ENCODE assay signal across 11 cellular contexts in the genomic region with DNA sequence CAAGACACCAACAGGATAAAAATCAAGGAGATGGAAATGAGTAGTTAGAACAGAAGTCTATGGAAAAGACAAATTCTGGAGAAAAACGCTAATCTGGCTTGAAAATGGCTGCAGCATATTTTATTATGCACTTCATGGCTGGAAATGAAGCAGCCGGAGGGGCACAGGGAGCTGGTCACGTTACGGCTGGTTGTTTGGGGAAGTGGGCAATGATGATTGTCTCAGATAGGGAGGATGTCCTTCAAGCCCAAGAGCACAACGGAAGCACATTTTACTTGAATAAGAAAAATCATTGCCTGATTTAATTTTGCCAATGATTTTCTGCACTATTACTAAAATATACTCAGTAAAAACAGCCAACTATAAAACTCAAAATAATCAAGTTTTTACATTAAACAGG. TPM values are rescaled to one million over a fixed set of nuclear protein-coding genes. Genes with fewer than 3 reads are reported as not detected.
"Had no signal": no experiment of that assay in that cellular context is flagged by ENCODE, and none has a peak within 500 bp of the region (broad histone marks: within the 10 kb centered on the region; RNA-seq: fewer than 3 reads in every experiment).

No MANE protein-coding gene starts in this region.

- H3K27me3 ChIP-seq: esophagus muscularis mucosa, ovary had no signal

- H3K4me3 ChIP-seq: esophagus muscularis mucosa, ovary had no signal

- H3K27ac ChIP-seq: esophagus muscularis mucosa, ovary had no signal

- H3K9me3 ChIP-seq: esophagus muscularis mucosa, ovary had no signal

- H3K4me1 ChIP-seq: esophagus muscularis mucosa had no signal

- H3K36me3 ChIP-seq: esophagus muscularis mucosa, ovary had no signal

- DNase-seq: activated CD4-positive, alpha-beta T cell treated with anti-CD3 and anti-CD28 coated beads for 48 hours; activated CD8-positive, alpha-beta memory T cell treated with anti-CD3 and anti-CD28 coated beads, Interleukin-2, amount 50 U/mL, for 48 hours; activated CD8-positive, alpha-beta T cell treated with anti-CD3 and anti-CD28 coated beads, Interleukin-2, amount 10 ng/mL, durations not matched to agents 7 days and 5 days; activated naive CD8-positive, alpha-beta T cell treated with anti-CD3 and anti-CD28 coated beads, Interleukin-2, amount 10 ng/mL, durations not matched to agents 7 days and 5 days; foreskin fibroblast; nephron progenitor cell; ovary; stimulated activated CD4-positive, alpha-beta T cell treated with anti-CD3 and anti-CD28 coated beads, Interleukin-4, amount 100 ng/mL, for 1 hour; stimulated activated CD8-positive, alpha-beta memory T cell treated with anti-CD3 and anti-CD28 coated beads, Interleukin-4, amount 100 ng/mL, for 48 hours; stimulated activated naive CD8-positive, alpha-beta T cell treated with anti-CD3 and anti-CD28 coated beads, Interleukin-15, Interleukin-2, amounts not matched to agents 100 U/mL and 50 U/mL, for 24 hours had no signal

RNA-seq across cellular contexts. Expression of gene MAPK10, which starts 27.2 kb away (rescaled TPM):
- total RNA-seq: activated CD8-positive, alpha-beta T cell treated with anti-CD3 and anti-CD28 coated beads, Interleukin-2, amount 10 ng/mL, durations not matched to agents 7 days and 5 days; activated naive CD8-positive, alpha-beta T cell treated with anti-CD3 and anti-CD28 coated beads, Interleukin-2, amount 10 ng/mL, durations not matched to agents 7 days and 5 days had no signal
